In the genomic region with DNA sequence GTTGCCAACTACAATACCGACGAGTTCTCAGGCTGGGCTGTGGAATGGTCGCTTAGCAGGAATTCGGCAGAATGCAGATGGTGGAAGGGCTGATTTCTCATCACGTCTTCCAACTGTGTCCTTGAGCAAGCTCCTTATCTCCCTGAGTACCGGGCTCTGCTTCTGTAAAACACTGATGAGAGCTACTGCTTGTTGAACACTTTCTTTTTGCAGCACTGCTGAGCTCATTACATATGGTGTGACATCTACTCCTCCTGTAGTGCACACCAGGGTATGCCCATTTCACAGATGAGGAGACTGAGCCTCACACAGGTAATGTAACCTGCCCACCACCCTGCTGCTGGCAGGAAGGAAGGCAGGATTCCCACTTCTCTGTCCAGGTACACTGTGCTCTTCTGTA, we compare ENCODE assay signal across 1 cellular context.
A peak's percentile ranks its signal among the peaks of the same experiment; 100 is the strongest.
TF ChIP-seq lines count a peak whose summit lies in the region.

No MANE protein-coding gene starts in this region.

TF ChIP-seq in K562, 482 proteins besides CTCF, POLR2A, EP300 and RAD21:
- peak; percentile 71 for TF ChIP-seq RBM25 (IDR thresholded peaks at IDR 0.05; ENCODE audit: low read depth, low read length, severe bottlenecking)
- TF ChIP-seq ZKSCAN3 (CRISPR knock-in tag; IDR thresholded peaks at IDR 0.05) = no peak
- TF ChIP-seq, protein P1, sequence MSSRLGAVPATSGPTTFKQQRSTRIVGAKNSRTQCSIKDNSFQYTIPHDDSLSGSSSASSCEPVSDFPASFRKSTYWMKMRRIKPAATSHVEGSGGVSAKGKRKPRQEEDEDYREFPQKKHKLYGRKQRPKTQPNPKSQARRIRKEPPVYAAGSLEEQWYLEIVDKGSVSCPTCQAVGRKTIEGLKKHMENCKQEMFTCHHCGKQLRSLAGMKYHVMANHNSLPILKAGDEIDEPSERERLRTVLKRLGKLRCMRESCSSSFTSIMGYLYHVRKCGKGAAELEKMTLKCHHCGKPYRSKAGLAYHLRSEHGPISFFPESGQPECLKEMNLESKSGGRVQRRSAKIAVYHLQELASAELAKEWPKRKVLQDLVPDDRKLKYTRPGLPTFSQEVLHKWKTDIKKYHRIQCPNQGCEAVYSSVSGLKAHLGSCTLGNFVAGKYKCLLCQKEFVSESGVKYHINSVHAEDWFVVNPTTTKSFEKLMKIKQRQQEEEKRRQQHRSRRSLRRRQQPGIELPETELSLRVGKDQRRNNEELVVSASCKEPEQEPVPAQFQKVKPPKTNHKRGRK (tag; IDR thresholded peaks at IDR 0.05) = no peak
